In genomic region chr4:73671348-73671747, GRCh38 we compare ENCODE assay signal across 8 cellular contexts. TPM values are rescaled to one million over a fixed set of nuclear protein-coding genes. Genes with fewer than 3 reads are reported as not detected.
A peak's percentile ranks its signal among the peaks of the same experiment; 100 is the strongest.
DNase-seq lines count a peak whose midpoint lies in the region; ATAC-seq and TF ChIP-seq lines count a peak whose summit lies in the region.
"Not testable (repeated sequence)": the region's sequence is repeated elsewhere in the genome, so short reads cannot be mapped to it uniquely, and the experiment has no call there.

No MANE protein-coding gene starts in this region.

- not testable (repeated sequence) for H3K9me3 Mint-ChIP-seq in HFFc6, endodermal cell, neural crest cell
- peaks cover 11% of the 10 kb centered on the region for H3K9me3 Mint-ChIP-seq in WTC11

- DNase-seq in DMS 273 (lab: John Stamatoyannopoulos, UW; ENCODE audit: unreplicated experiment) (peak; percentile 7), WTC11 (ENCODE audit: low spot score) (peak; percentile 49)
- DNase-seq in GM12865 (ENCODE audit: low read depth); HFFc6; endodermal cell; neural crest cell (ENCODE audit: low read depth, low spot score): not testable (repeated sequence)

- not testable (repeated sequence) for H4K20me1 ChIP-seq in OCI-LY3 (ENCODE audit: insufficient read depth, low read length)

- not testable (repeated sequence) for H3K4me3 ChIP-seq in GM12865 (ENCODE audit: low read depth, low read length); OCI-LY3 (ENCODE audit: low read length); endodermal cell (ENCODE audit: low read length)

- H3K27ac ChIP-seq in 22Rv1; OCI-LY3 (ENCODE audit: low read length); endodermal cell (ENCODE audit: low read depth, low read length): not testable (repeated sequence)

- not testable (repeated sequence) for H3K36me3 Mint-ChIP-seq in HFFc6 (ENCODE audit: low read depth); WTC11; endodermal cell (ENCODE audit: low read depth); neural crest cell (ENCODE audit: low read depth)

- H3K9ac ChIP-seq in OCI-LY3 (ENCODE audit: low read length); endodermal cell (ENCODE audit: extremely low read depth, low read length, poor library complexity, severe bottlenecking): not testable (repeated sequence)

- ATAC-seq in WTC11: not testable (repeated sequence)

- H3K36me3 ChIP-seq in OCI-LY3 (replicated peaks; ENCODE audit: low read depth, low read length); endodermal cell (ENCODE audit: control insufficient read depth, insufficient read depth, low read length): not testable (repeated sequence)

- H3K4me1 Mint-ChIP-seq in HFFc6 (ENCODE audit: low read depth): peaks cover 33% of the 10 kb centered on the region
- H3K4me1 Mint-ChIP-seq in WTC11, endodermal cell, neural crest cell: not testable (repeated sequence)

- H3K27ac Mint-ChIP-seq in HFFc6; WTC11; endodermal cell; neural crest cell (ENCODE audit: unreplicated experiment): not testable (repeated sequence)

- H3K27me3 Mint-ChIP-seq in HFFc6 (ENCODE audit: insufficient read depth); WTC11 (ENCODE audit: low read depth); endodermal cell (ENCODE audit: insufficient read depth); neural crest cell (ENCODE audit: low read depth): not testable (repeated sequence)

- H2AFZ ChIP-seq in OCI-LY3 (ENCODE audit: low read depth, low read length): not testable (repeated sequence)

- TF ChIP-seq CTCF in 22Rv1 (IDR thresholded peaks at IDR 0.05) (peak; percentile 64), GM12865 (IDR thresholded peaks at IDR 0.05; ENCODE audit: insufficient read depth, low read depth, low read length, missing control alignments) (peak; percentile 21), HFFc6 (IDR thresholded peaks at IDR 0.05) (peak; percentile 47), OCI-LY3 (IDR thresholded peaks at IDR 0.05; ENCODE audit: low read depth, low read length) (peak; percentile 26), WTC11 (IDR thresholded peaks at IDR 0.05) (0 out of 2 replicates have a peak, but pooled peaks have one; percentile 23), endodermal cell (conservative IDR thresholded peaks at IDR 0.05) (peak; percentile 60), neural crest cell (conservative IDR thresholded peaks at IDR 0.05) (peak; percentile 29)

- POLR2A ChIA-PET in WTC11 (lab: Charles Lee): not testable (repeated sequence)

- not testable (repeated sequence) for H3K27me3 ChIP-seq in OCI-LY3 (ENCODE audit: low read depth, low read length); endodermal cell (ENCODE audit: control insufficient read depth, insufficient read depth, low read length, poor library complexity, severe bottlenecking)

- not testable (repeated sequence) for H3K79me2 ChIP-seq in OCI-LY3 (ENCODE audit: low read length)

- CTCF ChIA-PET in WTC11 (lab: Charles Lee): interaction anchor here (1.4 to 1.8 kb wide), 2 partner anchors 27 to 463 kb away, joined by 4 to 6 read pairs; no protein-coding TSS in a partner anchor

- H3K4me3 Mint-ChIP-seq in HFFc6, WTC11, endodermal cell, neural crest cell: not testable (repeated sequence)

- 82% methylated on average over 5 of the region's 6 CpGs; no CpG with 5 or more reads in 1 of the 2 experiments for WGBS in endodermal cell (ENCODE audit: insufficient coverage in 1 of 2, insufficient read length in 1 of 2), 2 experiments

- H3K4me1 ChIP-seq in OCI-LY3 (ENCODE audit: low read length): peaks cover 10% of the 10 kb centered on the region
- H3K4me1 ChIP-seq in endodermal cell (ENCODE audit: control insufficient read depth, insufficient read depth, low read length): not testable (repeated sequence)

- H3K4me2 ChIP-seq in OCI-LY3 (ENCODE audit: low read length): not testable (repeated sequence)

- H3K9me3 ChIP-seq in OCI-LY3 (ENCODE audit: insufficient read depth, low read length); endodermal cell (ENCODE audit: control insufficient read depth, low read length): not testable (repeated sequence)

RNA-seq across cellular contexts. Expression of gene RASSF6, which starts 51.1 kb away (rescaled TPM):
- not detected for total RNA-seq in HFFc6 (2021; fragmentation: NEBNext Ultra II Directional; extraction: Animal tissue kit (Norgen Biotek cat#: 25700))
- total RNA-seq in WTC11 (2021) (0.15 to 0.27 TPM (median 0.18 TPM) in 3 replicates), endodermal cell (1 to 10 TPM; 1.2 to 3.9 TPM), neural crest cell (not detected in 2 replicates)
- polyA plus RNA-seq in endodermal cell (2013, experiment 1 of 2): 0.89 TPM
- polyA plus RNA-seq in endodermal cell (2013, experiment 2 of 2): 0.66 TPM
